ENCODE assay signal across 1 cellular context in the genomic region with DNA sequence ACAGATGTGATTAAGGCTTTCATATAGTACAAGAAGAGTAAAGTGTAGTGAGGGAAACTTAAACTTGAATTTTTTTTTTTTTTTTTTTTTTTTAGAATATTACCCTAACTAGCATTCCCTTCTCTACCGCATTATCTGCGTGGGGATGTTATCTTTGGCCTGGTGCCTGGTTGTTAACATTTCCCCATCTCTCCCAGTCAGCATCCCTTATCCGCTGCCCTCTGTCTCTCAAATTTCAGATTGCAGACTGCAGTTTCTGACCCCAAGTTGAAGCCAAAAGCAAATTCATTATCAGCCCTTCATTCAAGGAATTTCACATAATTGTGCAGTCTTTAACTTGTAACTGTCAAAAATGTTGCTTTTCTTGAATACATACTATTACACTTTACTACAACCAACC.
TF ChIP-seq lines count a peak whose summit lies in the region.

No MANE protein-coding gene starts in this region.

TF ChIP-seq in GM23338, 12 proteins besides CTCF, POLR2A, EP300 and RAD21 (continued from another document):
- TF ChIP-seq, protein P1, sequence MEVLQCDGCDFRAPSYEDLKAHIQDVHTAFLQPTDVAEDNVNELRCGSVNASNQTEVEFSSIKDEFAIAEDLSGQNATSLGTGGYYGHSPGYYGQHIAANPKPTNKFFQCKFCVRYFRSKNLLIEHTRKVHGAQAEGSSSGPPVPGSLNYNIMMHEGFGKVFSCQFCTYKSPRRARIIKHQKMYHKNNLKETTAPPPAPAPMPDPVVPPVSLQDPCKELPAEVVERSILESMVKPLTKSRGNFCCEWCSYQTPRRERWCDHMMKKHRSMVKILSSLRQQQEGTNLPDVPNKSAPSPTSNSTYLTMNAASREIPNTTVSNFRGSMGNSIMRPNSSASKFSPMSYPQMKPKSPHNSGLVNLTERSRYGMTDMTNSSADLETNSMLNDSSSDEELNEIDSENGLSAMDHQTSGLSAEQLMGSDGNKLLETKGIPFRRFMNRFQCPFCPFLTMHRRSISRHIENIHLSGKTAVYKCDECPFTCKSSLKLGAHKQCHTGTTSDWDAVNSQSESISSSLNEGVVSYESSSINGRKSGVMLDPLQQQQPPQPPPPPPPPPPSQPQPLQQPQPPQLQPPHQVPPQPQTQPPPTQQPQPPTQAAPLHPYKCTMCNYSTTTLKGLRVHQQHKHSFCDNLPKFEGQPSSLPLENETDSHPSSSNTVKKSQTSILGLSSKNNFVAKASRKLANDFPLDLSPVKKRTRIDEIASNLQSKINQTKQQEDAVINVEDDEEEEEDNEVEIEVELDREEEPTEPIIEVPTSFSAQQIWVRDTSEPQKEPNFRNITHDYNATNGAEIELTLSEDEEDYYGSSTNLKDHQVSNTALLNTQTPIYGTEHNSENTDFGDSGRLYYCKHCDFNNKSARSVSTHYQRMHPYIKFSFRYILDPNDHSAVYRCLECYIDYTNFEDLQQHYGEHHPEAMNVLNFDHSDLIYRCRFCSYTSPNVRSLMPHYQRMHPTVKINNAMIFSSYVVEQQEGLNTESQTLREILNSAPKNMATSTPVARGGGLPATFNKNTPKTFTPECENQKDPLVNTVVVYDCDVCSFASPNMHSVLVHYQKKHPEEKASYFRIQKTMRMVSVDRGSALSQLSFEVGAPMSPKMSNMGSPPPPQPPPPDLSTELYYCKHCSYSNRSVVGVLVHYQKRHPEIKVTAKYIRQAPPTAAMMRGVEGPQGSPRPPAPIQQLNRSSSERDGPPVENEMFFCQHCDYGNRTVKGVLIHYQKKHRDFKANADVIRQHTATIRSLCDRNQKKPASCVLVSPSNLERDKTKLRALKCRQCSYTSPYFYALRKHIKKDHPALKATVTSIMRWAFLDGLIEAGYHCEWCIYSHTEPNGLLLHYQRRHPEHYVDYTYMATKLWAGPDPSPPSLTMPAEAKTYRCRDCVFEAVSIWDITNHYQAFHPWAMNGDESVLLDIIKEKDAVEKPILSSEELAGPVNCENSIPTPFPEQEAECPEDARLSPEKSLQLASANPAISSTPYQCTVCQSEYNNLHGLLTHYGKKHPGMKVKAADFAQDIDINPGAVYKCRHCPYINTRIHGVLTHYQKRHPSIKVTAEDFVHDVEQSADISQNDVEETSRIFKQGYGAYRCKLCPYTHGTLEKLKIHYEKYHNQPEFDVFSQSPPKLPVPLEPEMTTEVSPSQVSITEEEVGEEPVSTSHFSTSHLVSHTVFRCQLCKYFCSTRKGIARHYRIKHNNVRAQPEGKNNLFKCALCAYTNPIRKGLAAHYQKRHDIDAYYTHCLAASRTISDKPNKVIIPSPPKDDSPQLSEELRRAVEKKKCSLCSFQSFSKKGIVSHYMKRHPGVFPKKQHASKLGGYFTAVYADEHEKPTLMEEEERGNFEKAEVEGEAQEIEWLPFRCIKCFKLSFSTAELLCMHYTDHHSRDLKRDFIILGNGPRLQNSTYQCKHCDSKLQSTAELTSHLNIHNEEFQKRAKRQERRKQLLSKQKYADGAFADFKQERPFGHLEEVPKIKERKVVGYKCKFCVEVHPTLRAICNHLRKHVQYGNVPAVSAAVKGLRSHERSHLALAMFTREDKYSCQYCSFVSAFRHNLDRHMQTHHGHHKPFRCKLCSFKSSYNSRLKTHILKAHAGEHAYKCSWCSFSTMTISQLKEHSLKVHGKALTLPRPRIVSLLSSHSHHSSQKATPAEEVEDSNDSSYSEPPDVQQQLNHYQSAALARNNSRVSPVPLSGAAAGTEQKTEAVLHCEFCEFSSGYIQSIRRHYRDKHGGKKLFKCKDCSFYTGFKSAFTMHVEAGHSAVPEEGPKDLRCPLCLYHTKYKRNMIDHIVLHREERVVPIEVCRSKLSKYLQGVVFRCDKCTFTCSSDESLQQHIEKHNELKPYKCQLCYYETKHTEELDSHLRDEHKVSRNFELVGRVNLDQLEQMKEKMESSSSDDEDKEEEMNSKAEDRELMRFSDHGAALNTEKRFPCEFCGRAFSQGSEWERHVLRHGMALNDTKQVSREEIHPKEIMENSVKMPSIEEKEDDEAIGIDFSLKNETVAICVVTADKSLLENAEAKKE (CRISPR knock-in tag; IDR thresholded peaks at IDR 0.05): no peak
- TF ChIP-seq CREB1 (CRISPR knock-in tag; IDR thresholded peaks at IDR 0.05; ENCODE audit: low read depth) (no peak), NANOG (IDR thresholded peaks at IDR 0.05; ENCODE audit: borderline replicate concordance) (no peak)
- TF ChIP-seq, protein P2, sequence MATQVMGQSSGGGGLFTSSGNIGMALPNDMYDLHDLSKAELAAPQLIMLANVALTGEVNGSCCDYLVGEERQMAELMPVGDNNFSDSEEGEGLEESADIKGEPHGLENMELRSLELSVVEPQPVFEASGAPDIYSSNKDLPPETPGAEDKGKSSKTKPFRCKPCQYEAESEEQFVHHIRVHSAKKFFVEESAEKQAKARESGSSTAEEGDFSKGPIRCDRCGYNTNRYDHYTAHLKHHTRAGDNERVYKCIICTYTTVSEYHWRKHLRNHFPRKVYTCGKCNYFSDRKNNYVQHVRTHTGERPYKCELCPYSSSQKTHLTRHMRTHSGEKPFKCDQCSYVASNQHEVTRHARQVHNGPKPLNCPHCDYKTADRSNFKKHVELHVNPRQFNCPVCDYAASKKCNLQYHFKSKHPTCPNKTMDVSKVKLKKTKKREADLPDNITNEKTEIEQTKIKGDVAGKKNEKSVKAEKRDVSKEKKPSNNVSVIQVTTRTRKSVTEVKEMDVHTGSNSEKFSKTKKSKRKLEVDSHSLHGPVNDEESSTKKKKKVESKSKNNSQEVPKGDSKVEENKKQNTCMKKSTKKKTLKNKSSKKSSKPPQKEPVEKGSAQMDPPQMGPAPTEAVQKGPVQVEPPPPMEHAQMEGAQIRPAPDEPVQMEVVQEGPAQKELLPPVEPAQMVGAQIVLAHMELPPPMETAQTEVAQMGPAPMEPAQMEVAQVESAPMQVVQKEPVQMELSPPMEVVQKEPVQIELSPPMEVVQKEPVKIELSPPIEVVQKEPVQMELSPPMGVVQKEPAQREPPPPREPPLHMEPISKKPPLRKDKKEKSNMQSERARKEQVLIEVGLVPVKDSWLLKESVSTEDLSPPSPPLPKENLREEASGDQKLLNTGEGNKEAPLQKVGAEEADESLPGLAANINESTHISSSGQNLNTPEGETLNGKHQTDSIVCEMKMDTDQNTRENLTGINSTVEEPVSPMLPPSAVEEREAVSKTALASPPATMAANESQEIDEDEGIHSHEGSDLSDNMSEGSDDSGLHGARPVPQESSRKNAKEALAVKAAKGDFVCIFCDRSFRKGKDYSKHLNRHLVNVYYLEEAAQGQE (IDR thresholded peaks at IDR 0.05; ENCODE audit: unreplicated experiment): no peak
